Comparison of ENCODE assay signal across 8 cellular contexts in genomic region chr12:14618990-14619389, GRCh38. TPM values are rescaled to one million over a fixed set of nuclear protein-coding genes. Genes with fewer than 3 reads are reported as not detected.
DNase-seq lines count a peak whose midpoint lies in the region; ATAC-seq and TF ChIP-seq lines count a peak whose summit lies in the region.

No MANE protein-coding gene starts in this region.

- TF ChIP-seq CTCF in 22Rv1 (IDR thresholded peaks at IDR 0.05) (peak; percentile 66), GM12872 (IDR thresholded peaks at IDR 0.05; ENCODE audit: insufficient read depth, low read depth, low read length) (peak; percentile 39; the same call in 2 of the 3 replicates), uterus (IDR thresholded peaks at IDR 0.05) (peak; percentile 17 to 34 (median 24))

- H3K36me3 ChIP-seq in uterus = no peaks in the 10 kb centered on the region

- no peaks in the 10 kb centered on the region for H3K36me3 Mint-ChIP-seq in effector memory CD8-positive, alpha-beta T cell (ENCODE audit: insufficient read depth)

- no peak overlapping the region for H3K4me3 ChIP-seq in uterus

- no peaks in the 10 kb centered on the region for H3K27me3 ChIP-seq in uterus

- no peak overlapping the region for H3K4me3 Mint-ChIP-seq in effector memory CD8-positive, alpha-beta T cell

- H3K4me1 Mint-ChIP-seq in effector memory CD8-positive, alpha-beta T cell (ENCODE audit: low read depth in 2 of 2) = peaks cover 0 to 6% of the 10 kb centered on the region in 2 donors

- H3K27me3 Mint-ChIP-seq in effector memory CD8-positive, alpha-beta T cell = peaks cover 51% of the 10 kb centered on the region in 2 donors

- TF ChIP-seq POLR2A in uterus (IDR thresholded peaks at IDR 0.05) = no peak

- peak; percentile 32 for DNase-seq in SK-N-DZ (ENCODE audit: low spot score)
- peak; percentile 2 to 19 for DNase-seq in hippocampal formation (lab: John Stamatoyannopoulos, UW)
- no peak for DNase-seq in uterus
- no peak for DNase-seq in effector memory CD8-positive, alpha-beta T cell
- no peak for DNase-seq in stimulated activated naive CD4-positive, alpha-beta T cell treated with Interleukin-2 at 50 U/mL for 16 hours (lab: John Stamatoyannopoulos, UW)

- no peaks in the 10 kb centered on the region for H3K4me1 ChIP-seq in uterus

- no peaks in the 10 kb centered on the region for H3K9me3 ChIP-seq in uterus

- no peaks in the 10 kb centered on the region for H3K9me3 Mint-ChIP-seq in effector memory CD8-positive, alpha-beta T cell

- H3K27ac ChIP-seq in 22Rv1 = peak overlapping the region; percentile 72
- no peak overlapping the region for H3K27ac ChIP-seq in uterus

- no peak overlapping the region for H3K27ac Mint-ChIP-seq in effector memory CD8-positive, alpha-beta T cell

- no peak for ATAC-seq in effector memory CD8-positive, alpha-beta T cell (replicated peaks)
- ATAC-seq in GM19463 (IDR thresholded peaks at IDR 0.05; ENCODE audit: unreplicated experiment) = no peak

- intact Hi-C loops in uterus (cut with DNase I; ENCODE audit: low total_unique reads) = no loop called here

RNA-seq across cellular contexts. Expression of gene PLBD1, which starts 51.3 kb away (rescaled TPM):
- polyA plus RNA-seq in SK-N-DZ (2014; cell fraction: cytosol; rRNA removed) = not detected in 2 replicates
- not detected in 2 replicates for polyA plus RNA-seq in SK-N-DZ (2014; cell fraction: nucleus; rRNA removed)
- 10 to 100 TPM in 3 of 4 donors, 1 to 10 TPM in 1; 3.2 to 51.2 (median 19.0) TPM for total RNA-seq in uterus

Comparison
In these comparisons a context has a peak if more than half of its experiments do, and no peak if none do; other contexts are left out.
1. DNase-seq: peak in SK-N-DZ (single experiment) and hippocampal formation (2 of 2); none in uterus (0 of 2), effector memory CD8-positive, alpha-beta T cell (0 of 3) and stimulated activated naive CD4-positive, alpha-beta T cell treated with Interleukin-2 at 50 U/mL for 16 hours (single experiment).
2. Peak in every context shown above with its lines, with median percentiles within 50 percentile points of each other: CTCF ChIP-seq.